In genomic region chr7:26476271-26476670, GRCh38 we compare ENCODE assay signal across 39 cellular contexts.
"Had no signal": no experiment of that assay in that cellular context is flagged by ENCODE, and none has a peak within 500 bp of the region (broad histone marks: within the 10 kb centered on the region; RNA-seq: fewer than 3 reads in every experiment).

No MANE protein-coding gene starts in this region.

- H3K27me3 Mint-ChIP-seq: activated B cell treated with CpG ODN at 0.5 μM for 24 hours had no signal

- ATAC-seq: activated CD8-positive, alpha-beta T cell treated with anti-CD3 and anti-CD28 coated beads for 36 hours; activated naive CD8-positive, alpha-beta T cell treated with anti-CD3 and anti-CD28 coated beads, Interleukin-2, amount 50 U/mL, for 24 hours; activated T-cell treated with anti-CD3 and anti-CD28 coated beads, Interleukin-2, amount 50 U/mL, for 4 hours; activated T-cell treated with anti-CD3 and anti-CD28 coated beads, Interleukin-2, amount 50 U/mL, for 72 hours; activated T-helper 17 cell treated with anti-CD3 and anti-CD28 coated beads, Interleukin-2, amount 50 U/mL, for 72 hours had no signal

- H3K36me3 Mint-ChIP-seq: activated CD4-positive, alpha-beta memory T cell treated with anti-CD3 and anti-CD28 coated beads for 36 hours; activated naive CD4-positive, alpha-beta T cell treated with anti-CD3 and anti-CD28 coated beads, Interleukin-2, amount 10 ng/mL, durations not matched to agents 7 days and 5 days; activated naive CD4-positive, alpha-beta T cell treated with anti-CD3 and anti-CD28 coated beads, Interleukin-2, amount 50 U/mL, for 24 hours; activated naive CD8-positive, alpha-beta T cell; activated naive CD8-positive, alpha-beta T cell treated with anti-CD3 and anti-CD28 coated beads, Interleukin-2, amount 10 ng/mL, durations not matched to agents 7 days and 5 days; brain had no signal

- H3K4me3 ChIP-seq: ascending aorta, cardiac muscle cell had no signal

- DNase-seq: activated B cell treated with CpG ODN at 0.5 μM for 24 hours; activated CD4-positive, alpha-beta memory T cell treated with anti-CD3 and anti-CD28 coated beads for 36 hours; activated CD4-positive, alpha-beta T cell treated with anti-CD3 and anti-CD28 coated beads for 4 hours; activated CD4-positive, alpha-beta T cell treated with anti-CD3 and anti-CD28 coated beads, Interleukin-2, amount 10 ng/mL, durations not matched to agents 24 days and 14 days; activated CD4-positive, alpha-beta T cell treated with anti-CD3 and anti-CD28 coated beads, Interleukin-2, amount 50 U/mL, for 1 hour; activated CD4-positive, alpha-beta T cell treated with anti-CD3 and anti-CD28 coated beads, Interleukin-2, amount 50 U/mL, for 4 hours; activated CD4-positive, CD25-positive, alpha-beta regulatory T cell treated with anti-CD3 and anti-CD28 coated beads, Interleukin-2, amount 50 U/mL, for 72 hours; activated CD8-positive, alpha-beta memory T cell treated with anti-CD3 and anti-CD28 coated beads, Interleukin-2, amount 50 U/mL, for 4 hours; activated CD8-positive, alpha-beta T cell treated with anti-CD3 and anti-CD28 coated beads for 36 hours; activated effector memory CD4-positive, alpha-beta T cell treated with anti-CD3 and anti-CD28 coated beads, Interleukin-2, amount 50 U/mL, for 16 hours; activated gamma-delta T cell treated with Interleukin-2 at 50 U/mL for 16 hours; activated naive CD4-positive, alpha-beta T cell treated with anti-CD3 and anti-CD28 coated beads, Interleukin-2, amount 10 ng/mL, durations not matched to agents 7 days and 5 days; activated naive CD4-positive, alpha-beta T cell treated with Interleukin-2 at 50 U/mL for 16 hours; activated naive CD8-positive, alpha-beta T cell treated with anti-CD3 and anti-CD28 coated beads, Interleukin-2, amount 10 ng/mL, durations not matched to agents 7 days and 5 days; activated naive CD8-positive, alpha-beta T cell treated with anti-CD3 and anti-CD28 coated beads, Interleukin-2, amount 50 U/mL, for 24 hours; activated T-cell treated with anti-CD3 and anti-CD28 coated beads for 4 hours; activated T-cell treated with anti-CD3 and anti-CD28 coated beads, Interleukin-2, amount 50 U/mL, for 1 hour; activated T-cell treated with anti-CD3 and anti-CD28 coated beads, Interleukin-2, amount 50 U/mL, for 4 hours; activated T-cell treated with anti-CD3 and anti-CD28 coated beads, Interleukin-2, amount 50 U/mL, for 72 hours; amygdala; anterior cingulate cortex; caudate nucleus; cerebellar nuclear complex; T-helper 1 cell; T-helper 2 cell; T-helper 9 cell had no signal

- H3K27ac Mint-ChIP-seq: activated B cell treated with CpG ODN at 0.5 μM for 24 hours; activated CD4-positive, alpha-beta memory T cell treated with anti-CD3 and anti-CD28 coated beads for 36 hours; activated CD4-positive, alpha-beta T cell treated with anti-CD3 and anti-CD28 coated beads, Interleukin-2, amount 10 ng/mL, durations not matched to agents 24 days and 14 days; activated CD8-positive, alpha-beta T cell treated with anti-CD3 and anti-CD28 coated beads for 36 hours; activated naive CD4-positive, alpha-beta T cell treated with anti-CD3 and anti-CD28 coated beads, Interleukin-2, amount 10 ng/mL, durations not matched to agents 7 days and 5 days; activated naive CD4-positive, alpha-beta T cell treated with anti-CD3 and anti-CD28 coated beads, Interleukin-2, amount 50 U/mL, for 24 hours; activated naive CD8-positive, alpha-beta T cell; activated naive CD8-positive, alpha-beta T cell treated with anti-CD3 and anti-CD28 coated beads, Interleukin-2, amount 10 ng/mL, durations not matched to agents 7 days and 5 days; activated naive CD8-positive, alpha-beta T cell treated with anti-CD3 and anti-CD28 coated beads, Interleukin-2, amount 50 U/mL, for 24 hours; activated T-cell treated with anti-CD3 and anti-CD28 coated beads, Interleukin-2, amount 50 U/mL, for 72 hours; activated T-helper 1 cell treated with anti-CD3 and anti-CD28 coated beads, Interleukin-12 subunit alpha, Interleukin-12 subunit beta, Interleukin-2, Interleukin-4 antibody, amounts not matched to agents 30 ng/mL and 10 ng/mL and 1 ng/mL, durations not matched to agents 14 hours and 24 hours and 36 hours; activated T-helper 17 cell treated with anti-CD3 and anti-CD28 coated beads, Interleukin-2, amount 50 U/mL, for 72 hours; brain; T-helper 1 cell treated with Interleukin-12 subunit alpha and Interleukin-12 subunit beta and Interleukin-4 antibody, amounts not matched to agents 30 μg/mL and 1 μg/mL, for 36 hours; T-helper 2 cell treated with Interferon-gamma antibody and Interleukin-4, amounts not matched to agents 5 μg/mL and 100 μg/mL, for 36 hours had no signal

- H3K36me3 ChIP-seq: ascending aorta, cardiac muscle cell had no signal

- H3K4me1 ChIP-seq: ascending aorta had no signal

- H3K27me3 ChIP-seq: ascending aorta, cardiac muscle cell had no signal

- H3K9me3 Mint-ChIP-seq: activated B cell treated with CpG ODN at 0.5 μM for 24 hours; activated CD4-positive, alpha-beta memory T cell treated with anti-CD3 and anti-CD28 coated beads for 36 hours; activated CD4-positive, alpha-beta T cell treated with anti-CD3 and anti-CD28 coated beads, Interleukin-2, amount 10 ng/mL, durations not matched to agents 24 days and 14 days; activated CD8-positive, alpha-beta T cell treated with anti-CD3 and anti-CD28 coated beads for 36 hours; activated naive CD4-positive, alpha-beta T cell treated with anti-CD3 and anti-CD28 coated beads, Interleukin-2, amount 10 ng/mL, durations not matched to agents 7 days and 5 days; activated naive CD4-positive, alpha-beta T cell treated with anti-CD3 and anti-CD28 coated beads, Interleukin-2, amount 50 U/mL, for 24 hours; activated naive CD8-positive, alpha-beta T cell treated with anti-CD3 and anti-CD28 coated beads, Interleukin-2, amount 10 ng/mL, durations not matched to agents 7 days and 5 days; activated naive CD8-positive, alpha-beta T cell treated with anti-CD3 and anti-CD28 coated beads, Interleukin-2, amount 50 U/mL, for 24 hours; activated T-cell treated with anti-CD3 and anti-CD28 coated beads, Interleukin-2, amount 50 U/mL, for 4 hours; activated T-cell treated with anti-CD3 and anti-CD28 coated beads, Interleukin-2, amount 50 U/mL, for 72 hours; activated T-helper 1 cell treated with anti-CD3 and anti-CD28 coated beads, Interleukin-12 subunit alpha, Interleukin-12 subunit beta, Interleukin-2, Interleukin-4 antibody, amounts not matched to agents 30 ng/mL and 10 ng/mL and 1 ng/mL, durations not matched to agents 14 hours and 24 hours and 36 hours; activated T-helper 17 cell treated with anti-CD3 and anti-CD28 coated beads, Interleukin-2, amount 50 U/mL, for 72 hours; central memory CD8-positive, alpha-beta T cell; T-helper 1 cell treated with Interleukin-12 subunit alpha and Interleukin-12 subunit beta and Interleukin-4 antibody, amounts not matched to agents 30 μg/mL and 1 μg/mL, for 36 hours; T-helper 2 cell treated with Interferon-gamma antibody and Interleukin-4, amounts not matched to agents 5 μg/mL and 100 μg/mL, for 36 hours had no signal

- H3K9me3 ChIP-seq: ascending aorta had no signal

- FAIRE-seq: bronchial epithelial cell, TTC549 had no signal

- H3K4me3 Mint-ChIP-seq: activated B cell treated with CpG ODN at 0.5 μM for 24 hours; activated CD4-positive, alpha-beta memory T cell treated with anti-CD3 and anti-CD28 coated beads for 36 hours; activated CD4-positive, alpha-beta T cell treated with anti-CD3 and anti-CD28 coated beads, Interleukin-2, amount 10 ng/mL, durations not matched to agents 24 days and 14 days; activated CD8-positive, alpha-beta T cell treated with anti-CD3 and anti-CD28 coated beads for 36 hours; activated naive CD4-positive, alpha-beta T cell treated with anti-CD3 and anti-CD28 coated beads, Interleukin-2, amount 10 ng/mL, durations not matched to agents 7 days and 5 days; activated naive CD4-positive, alpha-beta T cell treated with anti-CD3 and anti-CD28 coated beads, Interleukin-2, amount 50 U/mL, for 24 hours; activated naive CD8-positive, alpha-beta T cell; activated naive CD8-positive, alpha-beta T cell treated with anti-CD3 and anti-CD28 coated beads, Interleukin-2, amount 10 ng/mL, durations not matched to agents 7 days and 5 days; activated naive CD8-positive, alpha-beta T cell treated with anti-CD3 and anti-CD28 coated beads, Interleukin-2, amount 50 U/mL, for 24 hours; activated T-cell treated with anti-CD3 and anti-CD28 coated beads, Interleukin-2, amount 50 U/mL, for 4 hours; activated T-cell treated with anti-CD3 and anti-CD28 coated beads, Interleukin-2, amount 50 U/mL, for 72 hours; activated T-helper 1 cell treated with anti-CD3 and anti-CD28 coated beads, Interleukin-12 subunit alpha, Interleukin-12 subunit beta, Interleukin-2, Interleukin-4 antibody, amounts not matched to agents 30 ng/mL and 10 ng/mL and 1 ng/mL, durations not matched to agents 14 hours and 24 hours and 36 hours; activated T-helper 17 cell treated with anti-CD3 and anti-CD28 coated beads, Interleukin-2, amount 50 U/mL, for 72 hours; brain; central memory CD8-positive, alpha-beta T cell; T-helper 1 cell treated with Interleukin-12 subunit alpha and Interleukin-12 subunit beta and Interleukin-4 antibody, amounts not matched to agents 30 μg/mL and 1 μg/mL, for 36 hours; T-helper 2 cell treated with Interferon-gamma antibody and Interleukin-4, amounts not matched to agents 5 μg/mL and 100 μg/mL, for 36 hours had no signal

- H3K4me1 Mint-ChIP-seq: activated B cell treated with CpG ODN at 0.5 μM for 24 hours; activated CD4-positive, alpha-beta T cell treated with anti-CD3 and anti-CD28 coated beads, Interleukin-2, amount 10 ng/mL, durations not matched to agents 24 days and 14 days; activated naive CD4-positive, alpha-beta T cell treated with anti-CD3 and anti-CD28 coated beads, Interleukin-2, amount 10 ng/mL, durations not matched to agents 7 days and 5 days; activated naive CD4-positive, alpha-beta T cell treated with anti-CD3 and anti-CD28 coated beads, Interleukin-2, amount 50 U/mL, for 24 hours; activated naive CD8-positive, alpha-beta T cell treated with anti-CD3 and anti-CD28 coated beads, Interleukin-2, amount 10 ng/mL, durations not matched to agents 7 days and 5 days; activated naive CD8-positive, alpha-beta T cell treated with anti-CD3 and anti-CD28 coated beads, Interleukin-2, amount 50 U/mL, for 24 hours; activated T-helper 17 cell treated with anti-CD3 and anti-CD28 coated beads, Interleukin-2, amount 50 U/mL, for 72 hours; central memory CD8-positive, alpha-beta T cell had no signal

- H3K27ac ChIP-seq: ascending aorta, cardiac muscle cell, VCaP had no signal
